Comparison of ENCODE assay signal across 16 cellular contexts in the genomic region with DNA sequence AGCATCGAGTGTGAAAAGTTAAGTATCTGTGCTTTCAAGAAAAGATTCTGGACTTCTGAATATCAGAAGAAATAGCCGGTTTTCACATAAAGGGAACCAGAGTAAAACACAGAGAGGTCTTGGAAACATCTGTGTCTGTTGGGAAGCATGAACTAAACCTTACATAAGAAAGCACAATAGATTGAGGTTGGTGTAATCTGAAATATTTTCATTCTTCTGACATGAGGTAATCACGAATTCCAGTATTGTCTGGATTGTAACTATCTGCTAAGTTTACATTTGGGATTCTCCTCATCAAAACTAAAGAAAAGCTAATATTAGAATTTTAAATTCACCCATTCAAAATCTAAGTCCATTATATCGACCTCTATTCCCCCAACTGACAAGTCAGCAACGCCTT.
DNase-seq lines count a peak whose midpoint lies in the region; ATAC-seq and TF ChIP-seq lines count a peak whose summit lies in the region.
"Had no signal": no experiment of that assay in that cellular context is flagged by ENCODE, and none has a peak within 500 bp of the region (broad histone marks: within the 10 kb centered on the region; RNA-seq: fewer than 3 reads in every experiment).

No MANE protein-coding gene starts in this region.

- H3K27ac ChIP-seq in colonic mucosa, result no peak overlapping the region
- H3K27ac ChIP-seq: HL-60, SJCRH30 had no signal

- H3K9me3 ChIP-seq in colonic mucosa, result no peaks in the 10 kb centered on the region
- H3K9me3 ChIP-seq: HAP-1, SJCRH30 had no signal

- H3K27me3 ChIP-seq in colonic mucosa, result no peaks in the 10 kb centered on the region

- DNase-seq in GM04504 (ENCODE audit: low read depth), result peak; percentile 17
- peak; percentile 34 to 74 for DNase-seq in cardiac fibroblast (ENCODE audit: low read depth in 2 of 2)
- peak; percentile 14 for DNase-seq in fibroblast of villous mesenchyme (ENCODE audit: low read depth)
- DNase-seq in colonic mucosa, result no peak
- DNase-seq in RKO (ENCODE audit: low spot score), result no peak
- DNase-seq in stimulated activated naive CD4-positive, alpha-beta T cell treated with Interleukin-2 at 50 U/mL for 16 hours (lab: John Stamatoyannopoulos, UW), result no peak
- DNase-seq in left ventricle myocardium superior, result no peak
- DNase-seq: CD4-positive, alpha-beta memory T cell; DMS53; IMR-90; NCI-H1417 treated with DMSO at 0.1 percent for 48 hours; NCI-H1930; NCI-H526; SJCRH30 had no signal

- ATAC-seq in left ventricle myocardium superior, result no peak

- H3K4me3 ChIP-seq in cardiac fibroblast (replicated peaks in 1 of 2; ENCODE audit: low read depth in 2 of 2, low read length in 2 of 2), result no peak overlapping the region
- no peak overlapping the region for H3K4me3 ChIP-seq in fibroblast of villous mesenchyme (ENCODE audit: low read depth, low read length)
- no peak overlapping the region for H3K4me3 ChIP-seq in colonic mucosa
- H3K4me3 ChIP-seq: HAP-1, SJCRH30 had no signal

- no peak overlapping the region for H3K9ac ChIP-seq in colonic mucosa (ENCODE audit: low read depth in 2 of 2, low read length in 2 of 2)

- H3K36me3 ChIP-seq in colonic mucosa, result no peaks in the 10 kb centered on the region
- H3K36me3 ChIP-seq: HAP-1, SJCRH30 had no signal

- H3K4me1 ChIP-seq in colonic mucosa, result no peaks in the 10 kb centered on the region
- H3K4me1 ChIP-seq: HAP-1, SJCRH30 had no signal

- intact Hi-C loops in colonic mucosa (cut with DNase I), result no loop called here
- intact Hi-C loops in left ventricle myocardium superior (cut with micrococcal nuclease), result no loop called here

- TF ChIP-seq CTCF in cardiac fibroblast (IDR thresholded peaks at IDR 0.05; ENCODE audit: low read depth, low read length) (no peak), fibroblast of villous mesenchyme (IDR thresholded peaks at IDR 0.05; ENCODE audit: insufficient read depth, low read depth, low read length) (no peak), colonic mucosa (IDR thresholded peaks at IDR 0.05) (no peak)

Comparison
In these comparisons a context has a peak if more than half of its experiments do, and no peak if none do; other contexts are left out.
1. DNase-seq: peak in GM04504 (single experiment), cardiac fibroblast (2 of 2) and fibroblast of villous mesenchyme (single experiment); none in colonic mucosa (single experiment), RKO (single experiment), stimulated activated naive CD4-positive, alpha-beta T cell treated with Interleukin-2 at 50 U/mL for 16 hours (single experiment) and left ventricle myocardium superior (single experiment).